Comparison of ENCODE assay signal across 22 cellular contexts in genomic region chr7:8044761-8045430, GRCh38.
A peak's percentile ranks its signal among the peaks of the same experiment; 100 is the strongest.
DNase-seq lines count a peak whose midpoint lies in the region; ATAC-seq, FAIRE-seq and TF ChIP-seq lines count a peak whose summit lies in the region.
"Had no signal": no experiment of that assay in that cellular context is flagged by ENCODE, and none has a peak within 500 bp of the region (broad histone marks: within the 10 kb centered on the region; RNA-seq: fewer than 3 reads in every experiment).

No MANE protein-coding gene starts in this region.

- FAIRE-seq in GM12878 (lab: Jason Lieb, UNC), result peak; percentile 44
- FAIRE-seq: frontal cortex had no signal

- RAD21 ChIA-PET in GM12878 (lab: Charles Lee; ENCODE audit: unreplicated experiment), result no interaction called here

- ATAC-seq in GM12878 (peak; percentile 35; the same call in 1 of the 3 replicates), HG03442 (IDR thresholded peaks at IDR 0.05; ENCODE audit: unreplicated experiment) (no peak)
- ATAC-seq: esophagus mucosa, HCT116, left colon, psoas muscle had no signal

- H3K4me1 ChIP-seq in GM12878 (ENCODE audit: control insufficient read depth, insufficient read depth, low read length) (no peaks in the 10 kb centered on the region), suprapubic skin (no peaks in the 10 kb centered on the region)
- H3K4me1 ChIP-seq: BLaER1 treated with 17β-estradiol and CSF1 and Interleukin-3, amounts not matched to agents 10 nM and 100 nM; psoas muscle; SJSA1 had no signal

- H2AFZ ChIP-seq in GM12878 (ENCODE audit: control insufficient read depth, low read depth, low read length), result no peak overlapping the region

- no peak overlapping the region for H3K4me2 ChIP-seq in GM12878 (ENCODE audit: control insufficient read depth, insufficient read depth)
- H3K4me2 ChIP-seq: BLaER1 treated with 17β-estradiol and CSF1 and Interleukin-3, amounts not matched to agents 10 nM and 100 nM had no signal

- H3K36me3 Mint-ChIP-seq in activated naive CD4-positive, alpha-beta T cell treated with anti-CD3 and anti-CD28 coated beads, Interleukin-2, amount 10 ng/mL, durations not matched to agents 7 days and 5 days, result peaks cover 38% of the 10 kb centered on the region
- H3K36me3 Mint-ChIP-seq in activated CD4-positive, alpha-beta memory T cell treated with anti-CD3 and anti-CD28 coated beads for 36 hours, result peaks cover 14% of the 10 kb centered on the region

- TF ChIP-seq RAD21 in GM12878 (IDR thresholded peaks at IDR 0.05; ENCODE audit: insufficient read depth, low read depth, low read length), result no peak

- POLR2A ChIA-PET in activated CD4-positive, alpha-beta memory T cell treated with anti-CD3 and anti-CD28 coated beads for 36 hours (lab: Charles Lee), result no interaction called here
- POLR2A ChIA-PET in GM12878 (lab: Charles Lee), result interaction anchor here (0.6 kb wide), 2 partner anchors 31 to 106 kb away, joined by 3 read pairs; no protein-coding TSS in a partner anchor

- TF ChIP-seq EP300 in GM12878 (IDR thresholded peaks at IDR 0.05; ENCODE audit: borderline replicate concordance in 1 of 2, control insufficient read depth in 1 of 2, low read depth in 2 of 2, low read length in 2 of 2) (no peak), suprapubic skin (IDR thresholded peaks at IDR 0.05) (no peak)

- TF ChIP-seq POLR2A in GM12878 (IDR thresholded peaks at IDR 0.05; ENCODE audit: low read depth, low read length) (no peak), suprapubic skin (IDR thresholded peaks at IDR 0.05) (no peak)

- SMC1A ChIA-PET in GM12878 (lab: Charles Lee; ENCODE audit: uncharacterized antibody, unreplicated experiment), result no interaction called here

- H3K4me3 ChIP-seq in GM12878 (no peak overlapping the region), suprapubic skin (no peak overlapping the region)
- H3K4me3 ChIP-seq: BLaER1 treated with 17β-estradiol and CSF1 and Interleukin-3, amounts not matched to agents 10 nM and 100 nM; coronary artery; psoas muscle; SJSA1 had no signal

- in situ Hi-C loops in GM12878 (cut with MboI), result no loop called here

- no TSS peak for BruUV-seq in GM12878 (replicated peaks; lab: Mats Ljungman, UMichigan)

- no peak overlapping the region for H3K4me3 Mint-ChIP-seq in activated naive CD4-positive, alpha-beta T cell treated with anti-CD3 and anti-CD28 coated beads, Interleukin-2, amount 10 ng/mL, durations not matched to agents 7 days and 5 days
- no peak overlapping the region for H3K4me3 Mint-ChIP-seq in activated CD4-positive, alpha-beta memory T cell treated with anti-CD3 and anti-CD28 coated beads for 36 hours

- DNase-seq in activated naive CD4-positive, alpha-beta T cell treated with anti-CD3 and anti-CD28 coated beads, Interleukin-2, amount 10 ng/mL, durations not matched to agents 7 days and 5 days, result no peak
- no peak for DNase-seq in activated naive CD4-positive, alpha-beta T cell treated with Interleukin-2 at 50 U/mL for 16 hours
- DNase-seq in activated CD4-positive, alpha-beta memory T cell treated with anti-CD3 and anti-CD28 coated beads for 36 hours, result no peak
- no peak for DNase-seq in GM12878 (ENCODE audit: low read depth, low spot score)
- DNase-seq in mesenteric fat pad (ENCODE audit: low spot score), result no peak
- no peak for DNase-seq in suprapubic skin (ENCODE audit: low spot score in 2 of 2)
- DNase-seq: activated CD8-positive, alpha-beta memory T cell treated with anti-CD3 and anti-CD28 coated beads for 24 hours; IMR-90; left colon; mesenchymal stem cell; NCI-H1092 treated with DMSO at 0.1 percent for 48 hours; NCI-H2029; NCI-H526 treated with DMSO at 0.1 percent for 48 hours; nucleus accumbens; psoas muscle had no signal

- H4K20me1 ChIP-seq in GM12878 (ENCODE audit: control insufficient read depth, insufficient read depth), result no peaks in the 10 kb centered on the region
- H4K20me1 ChIP-seq: BLaER1 treated with 17β-estradiol and CSF1 and Interleukin-3, amounts not matched to agents 10 nM and 100 nM had no signal

- no peak overlapping the region for H3K9ac ChIP-seq in GM12878 (ENCODE audit: control insufficient read depth, insufficient read depth, low read length)
- H3K9ac ChIP-seq: BLaER1 treated with 17β-estradiol and CSF1 and Interleukin-3, amounts not matched to agents 10 nM and 100 nM had no signal

- intact Hi-C loops in activated CD4-positive, alpha-beta memory T cell treated with anti-CD3 and anti-CD28 coated beads for 36 hours (cut with micrococcal nuclease), result loop anchor here (1.0 to 2.0 kb wide), 4 partner anchors 14 to 131 kb away; partner anchors contain the start of gene GLCCI1
- intact Hi-C loops in GM12878 (cut with micrococcal nuclease; ENCODE audit: unreplicated experiment), result no loop called here

- peak overlapping the region; percentile 62 for H3K27ac Mint-ChIP-seq in activated naive CD4-positive, alpha-beta T cell treated with anti-CD3 and anti-CD28 coated beads, Interleukin-2, amount 10 ng/mL, durations not matched to agents 7 days and 5 days
- peak overlapping the region; percentile 80 for H3K27ac Mint-ChIP-seq in activated CD4-positive, alpha-beta memory T cell treated with anti-CD3 and anti-CD28 coated beads for 36 hours

- TF ChIP-seq CTCF in GM12878 (IDR thresholded peaks at IDR 0.05 in 2 of 3, conservative IDR thresholded peaks at IDR 0.05 in 1 of 3; ENCODE audit: control insufficient read depth in 2 of 3, extremely low read depth in 1 of 3, insufficient read depth in 1 of 3, low read depth in 3 of 3, low read length in 3 of 3) (no peak), suprapubic skin (IDR thresholded peaks at IDR 0.05) (no peak)

- H3K27ac ChIP-seq in GM12878 (ENCODE audit: control insufficient read depth, insufficient read depth) (no peak overlapping the region), suprapubic skin (no peak overlapping the region)
- H3K27ac ChIP-seq: BLaER1 treated with 17β-estradiol and CSF1 and Interleukin-3, amounts not matched to agents 10 nM and 100 nM; coronary artery; psoas muscle; SJSA1 had no signal

- H3K36me3 ChIP-seq in GM12878 (ENCODE audit: control insufficient read depth in 2 of 2, insufficient read depth in 2 of 2, low read length in 1 of 2) (peaks cover 3 to 4% of the 10 kb centered on the region in 2 experiments; a peak in 2 of 4 replicates), suprapubic skin (peaks cover 3% of the 10 kb centered on the region)
- H3K36me3 ChIP-seq: SJSA1 had no signal

- H3K79me2 ChIP-seq in GM12878 (ENCODE audit: control insufficient read depth, insufficient read depth, low read length), result no peaks in the 10 kb centered on the region

- H3K27me3 ChIP-seq in GM12878 (replicated peaks in 1 of 2; ENCODE audit: control insufficient read depth in 2 of 2, insufficient read depth in 2 of 2, low read length in 1 of 2) (no peaks in the 10 kb centered on the region), suprapubic skin (no peaks in the 10 kb centered on the region)
- H3K27me3 ChIP-seq: BLaER1 treated with 17β-estradiol and CSF1 and Interleukin-3, amounts not matched to agents 10 nM and 100 nM; SJSA1 had no signal

- CTCF ChIA-PET in activated naive CD4-positive, alpha-beta T cell treated with anti-CD3 and anti-CD28 coated beads, Interleukin-2, amount 10 ng/mL, durations not matched to agents 7 days and 5 days (lab: Charles Lee), result interaction anchor here (0.9 kb wide), 1 partner anchor 364 kb away, joined by 3 read pairs; no protein-coding TSS in a partner anchor
- CTCF ChIA-PET in activated CD4-positive, alpha-beta memory T cell treated with anti-CD3 and anti-CD28 coated beads for 36 hours (lab: Charles Lee), result interaction anchor here (0.9 kb wide), 1 partner anchor 80 kb away, joined by 3 read pairs; no protein-coding TSS in a partner anchor
- CTCF ChIA-PET in GM12878 (lab: Yijun Ruan, JAX), result no interaction called here

- 22% methylated on average over 5 of the region's 5 CpGs for WGBS in GM12878 (ENCODE audit: insufficient coverage, insufficient replicate concordance, low lambda C conversion rate, missing lambda C conversion rate)
- 81% methylated on average over 5 of the region's 5 CpGs for WGBS in suprapubic skin

- H3K9me3 ChIP-seq in GM12878 (replicated peaks; ENCODE audit: control insufficient read depth, insufficient read depth, low read length) (no peaks in the 10 kb centered on the region; the same call in 1 of the 3 replicates), suprapubic skin (no peaks in the 10 kb centered on the region)
- H3K9me3 ChIP-seq: BLaER1 treated with 17β-estradiol and CSF1 and Interleukin-3, amounts not matched to agents 10 nM and 100 nM; psoas muscle; SJSA1 had no signal

- no peaks in the 10 kb centered on the region for H3K27me3 Mint-ChIP-seq in activated naive CD4-positive, alpha-beta T cell treated with anti-CD3 and anti-CD28 coated beads, Interleukin-2, amount 10 ng/mL, durations not matched to agents 7 days and 5 days
- H3K27me3 Mint-ChIP-seq in activated CD4-positive, alpha-beta memory T cell treated with anti-CD3 and anti-CD28 coated beads for 36 hours, result no peaks in the 10 kb centered on the region

- H3K4me1 Mint-ChIP-seq in activated naive CD4-positive, alpha-beta T cell treated with anti-CD3 and anti-CD28 coated beads, Interleukin-2, amount 10 ng/mL, durations not matched to agents 7 days and 5 days, result peaks cover 47% of the 10 kb centered on the region
- peaks cover 74% of the 10 kb centered on the region for H3K4me1 Mint-ChIP-seq in activated CD4-positive, alpha-beta memory T cell treated with anti-CD3 and anti-CD28 coated beads for 36 hours (ENCODE audit: low read depth)

- H3K9me3 Mint-ChIP-seq in activated naive CD4-positive, alpha-beta T cell treated with anti-CD3 and anti-CD28 coated beads, Interleukin-2, amount 10 ng/mL, durations not matched to agents 7 days and 5 days, result peaks cover 1% of the 10 kb centered on the region
- no peaks in the 10 kb centered on the region for H3K9me3 Mint-ChIP-seq in activated CD4-positive, alpha-beta memory T cell treated with anti-CD3 and anti-CD28 coated beads for 36 hours

TF ChIP-seq in GM12878, 131 proteins besides CTCF, POLR2A, EP300 and RAD21 (continues in another document):
- TF ChIP-seq POU2F2 (IDR thresholded peaks at IDR 0.05; ENCODE audit: borderline replicate concordance, low read depth, low read length), result no peak
